ENCODE assay signal across 1 cellular context in the genomic region with DNA sequence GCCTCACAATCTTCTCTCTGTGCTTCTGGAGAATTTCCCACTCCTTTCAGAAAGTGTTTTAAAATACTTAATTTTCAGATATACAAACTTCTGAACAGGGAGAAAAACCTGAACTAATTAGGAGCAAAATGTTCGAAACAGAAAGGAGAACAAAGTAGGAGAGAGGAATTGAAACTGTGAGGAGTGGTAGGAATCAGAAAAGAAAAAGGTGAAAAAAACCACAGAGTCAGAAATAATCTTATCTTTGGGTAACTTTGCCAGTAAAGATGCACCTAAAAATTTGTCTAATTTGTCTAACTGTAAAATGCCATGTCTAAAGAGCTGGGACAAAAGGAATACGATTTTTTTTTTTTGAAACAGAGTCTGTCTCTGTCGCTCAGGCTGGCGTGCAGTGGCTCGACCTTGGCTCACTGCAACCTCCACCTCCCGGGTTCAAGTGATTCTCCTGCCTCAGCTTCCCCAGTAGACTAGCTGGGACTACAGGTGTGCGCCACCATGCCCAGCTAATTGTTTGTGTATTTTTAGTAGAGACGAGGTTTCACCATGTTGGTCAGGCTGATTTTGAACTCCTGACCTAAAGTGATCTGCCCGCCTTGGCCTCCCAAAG.
A peak's percentile ranks its signal among the peaks of the same experiment; 100 is the strongest.
TF ChIP-seq lines count a peak whose summit lies in the region.

No MANE protein-coding gene starts in this region.

TF ChIP-seq in GM12891, 5 proteins besides CTCF, POLR2A, EP300 and RAD21:
- TF ChIP-seq SPI1 (IDR thresholded peaks at IDR 0.05; ENCODE audit: low read depth, low read length) (peak; percentile 96), TAF1 (IDR thresholded peaks at IDR 0.05; ENCODE audit: low read depth, low read length) (no peak), PAX5 (IDR thresholded peaks at IDR 0.05; ENCODE audit: insufficient read depth, low read length, severe bottlenecking) (no peak), POLR2AphosphoS5 (IDR thresholded peaks at IDR 0.05; ENCODE audit: low read depth, low read length) (no peak), POU2F2 (IDR thresholded peaks at IDR 0.05; ENCODE audit: low read depth, low read length) (no peak)
